In the genomic region with DNA sequence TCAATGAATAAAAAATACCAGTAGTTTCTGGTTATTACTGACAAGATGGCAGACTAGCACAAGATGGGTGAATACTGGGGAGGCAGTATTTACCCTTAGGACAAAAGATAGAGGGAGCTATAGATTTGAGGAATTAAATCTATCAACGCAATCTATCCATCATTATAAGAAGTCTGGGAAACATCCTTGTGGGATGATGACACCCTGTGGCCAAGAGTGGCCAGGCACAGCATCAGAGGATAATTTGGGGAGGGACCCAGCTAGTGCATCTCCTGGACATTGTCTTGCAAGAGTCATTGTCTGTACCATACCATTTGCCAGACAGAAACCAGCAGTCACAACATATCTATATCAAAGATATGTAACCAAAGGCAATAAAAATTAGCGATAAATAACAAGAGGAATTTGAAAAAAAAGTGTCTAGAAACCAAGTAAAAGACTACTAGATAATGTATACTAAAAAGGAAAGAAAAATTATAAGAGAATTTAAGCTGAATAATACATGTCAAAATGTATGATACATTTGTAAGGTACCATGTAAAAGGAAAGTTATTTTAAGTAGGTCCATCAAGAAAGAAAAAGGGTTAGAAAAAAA, we compare ENCODE assay signal across 13 cellular contexts. TPM values are rescaled to one million over a fixed set of nuclear protein-coding genes. Genes with fewer than 3 reads are reported as not detected.
DNase-seq lines count a peak whose midpoint lies in the region; ATAC-seq, FAIRE-seq and TF ChIP-seq lines count a peak whose summit lies in the region.
"Had no signal": no experiment of that assay in that cellular context is flagged by ENCODE, and none has a peak within 500 bp of the region (broad histone marks: within the 10 kb centered on the region; RNA-seq: fewer than 3 reads in every experiment).

No MANE protein-coding gene starts in this region.

- no peak overlapping the region for H2AK5ac ChIP-seq in mesendoderm (ENCODE audit: low read length)

- H3K4ac ChIP-seq in mesendoderm (ENCODE audit: low read depth, low read length), result no peak overlapping the region

- no peak overlapping the region for H3K9ac ChIP-seq in mesendoderm (ENCODE audit: low read length)

- H3K36me3 ChIP-seq in mesendoderm (ENCODE audit: control insufficient read depth, insufficient read depth, low read length), result no peaks in the 10 kb centered on the region

- H2BK5ac ChIP-seq in mesendoderm (ENCODE audit: low read length), result no peak overlapping the region

- no peaks in the 10 kb centered on the region for H3K79me1 ChIP-seq in mesendoderm (ENCODE audit: low read length)

- no peak overlapping the region for H2BK120ac ChIP-seq in mesendoderm (ENCODE audit: low read depth, low read length)

- no peak overlapping the region for H4K8ac ChIP-seq in mesendoderm (ENCODE audit: low read depth, low read length)

- no peak for FAIRE-seq in GM12891 (lab: Jason Lieb, UNC)

- H2BK15ac ChIP-seq in mesendoderm (replicated peaks; ENCODE audit: low read depth), result no peak overlapping the region

- H3K79me2 ChIP-seq in mesendoderm (ENCODE audit: control insufficient read depth, insufficient read depth, low read length), result no peaks in the 10 kb centered on the region

- no peak overlapping the region for H3K56ac ChIP-seq in mesendoderm (ENCODE audit: low read length)

- ATAC-seq in GM19035 (IDR thresholded peaks at IDR 0.05; ENCODE audit: unreplicated experiment) (no peak), HG02938 (IDR thresholded peaks at IDR 0.05; ENCODE audit: unreplicated experiment) (no peak)

- H3K18ac ChIP-seq in mesendoderm (ENCODE audit: low read length), result no peak overlapping the region

- H3K27me3 ChIP-seq in mesendoderm (ENCODE audit: insufficient read depth, low read length, poor library complexity), result no peaks in the 10 kb centered on the region

- no peak overlapping the region for H4K5ac ChIP-seq in mesendoderm (ENCODE audit: low read length)

- no peak overlapping the region for H3K4me2 ChIP-seq in mesendoderm (ENCODE audit: low read length)

- no peak for TF ChIP-seq POLR2A in GM12891 (IDR thresholded peaks at IDR 0.05; ENCODE audit: low read depth, low read length)

- no peak overlapping the region for H3K27ac ChIP-seq in mesendoderm (ENCODE audit: low read depth, low read length)

- H3K4me1 ChIP-seq in mesendoderm (ENCODE audit: control insufficient read depth, low read depth, low read length), result no peaks in the 10 kb centered on the region

- WGBS in mesendoderm (ENCODE audit: extremely low coverage, insufficient coverage, low lambda C conversion rate), result no CpG with 5 or more reads among the region's 2 CpGs

- peak; percentile 63 for DNase-seq in DMS53 treated with DMSO at 0.1 percent for 48 hours (lab: John Stamatoyannopoulos, UW; ENCODE audit: unreplicated experiment)
- DNase-seq in NCI-H1092 treated with DMSO at 0.1 percent for 48 hours (lab: John Stamatoyannopoulos, UW), result peak; percentile 23
- peak; percentile 27 for DNase-seq in brain pericyte (ENCODE audit: low read depth, low spot score)
- DNase-seq in mesendoderm, result peak; percentile 80
- DNase-seq in NCI-H2196 treated with DMSO at 0.1 percent for 48 hours (lab: John Stamatoyannopoulos, UW; ENCODE audit: unreplicated experiment), result no peak
- DNase-seq in GM12891 (ENCODE audit: insufficient read length, low spot score), result no peak
- DNase-seq: activated CD4-positive, alpha-beta memory T cell treated with anti-CD3 and anti-CD28 coated beads, Interleukin-2, amount 10 ng/mL, durations not matched to agents 7 days and 5 days; effector CD4-positive, alpha-beta T cell; HCEC 1CT; naive B cell; NCI-H187 treated with DMSO at 0.1 percent for 48 hours had no signal

- H3K4me3 ChIP-seq in mesendoderm (ENCODE audit: low read length), result no peak overlapping the region

- no peak overlapping the region for H3K23ac ChIP-seq in mesendoderm (ENCODE audit: low read length)

TF ChIP-seq in GM12891, 5 proteins besides CTCF, POLR2A, EP300 and RAD21:
- TF ChIP-seq SPI1 (IDR thresholded peaks at IDR 0.05; ENCODE audit: low read depth, low read length) (no peak), POLR2AphosphoS5 (IDR thresholded peaks at IDR 0.05; ENCODE audit: low read depth, low read length) (no peak)

RNA-seq across cellular contexts. Expression of gene KCTD8, which starts 22.9 kb away (rescaled TPM):
- polyA plus RNA-seq in mesendoderm (2013, experiment 1 of 2), result 1.1 TPM
- 1.4 TPM for polyA plus RNA-seq in mesendoderm (2013, experiment 2 of 2)
- not detected for polyA plus RNA-seq in GM12891 (2012; ENCODE audit: low read depth, missing spikeins)

Comparison
In these comparisons a context has a peak if more than half of its experiments do, and no peak if none do; other contexts are left out.
1. DNase-seq: peak in DMS53 treated with DMSO at 0.1 percent for 48 hours (single experiment), NCI-H1092 treated with DMSO at 0.1 percent for 48 hours (single experiment), brain pericyte (single experiment) and mesendoderm (single experiment); none in NCI-H2196 treated with DMSO at 0.1 percent for 48 hours (single experiment) and GM12891 (single experiment).